In genomic region chr15:67381416-67382045, GRCh38 we compare ENCODE assay signal across 23 cellular contexts.
"Had no signal": no experiment of that assay in that cellular context is flagged by ENCODE, and none has a peak within 500 bp of the region (broad histone marks: within the 10 kb centered on the region; RNA-seq: fewer than 3 reads in every experiment).

No MANE protein-coding gene starts in this region.

- H3K36me3 ChIP-seq: ovary, right lobe of liver, sigmoid colon, stomach, thoracic aorta, thyroid gland, tibial nerve, upper lobe of right lung, uterus had no signal

- H3K27me3 ChIP-seq: ovary, right lobe of liver, sigmoid colon, stomach, thyroid gland, tibial nerve, upper lobe of right lung, uterus had no signal

- H3K4me3 ChIP-seq: ovary, psoas muscle, right lobe of liver, sigmoid colon, stomach, thoracic aorta, thyroid gland, tibial nerve, upper lobe of right lung, uterus had no signal

- DNase-seq: naive thymus-derived CD4-positive, alpha-beta T cell; natural killer cell; occipital lobe; ovary; posterior cingulate gyrus; psoas muscle; right cardiac atrium; right lobe of liver; sigmoid colon; small intestine; stimulated activated CD4-positive, alpha-beta T cell treated with anti-CD3 and anti-CD28 coated beads, Interleukin-15, amount 100 ng/mL, for 24 hours; stimulated activated CD4-positive, alpha-beta T cell treated with anti-CD3 and anti-CD28 coated beads, Interleukin-2, amount 100 ng/mL, for 24 hours; stimulated activated CD4-positive, alpha-beta T cell treated with anti-CD3 and anti-CD28 coated beads, Interleukin-2, amount 100 ng/mL, for 48 hours; stimulated activated CD4-positive, alpha-beta T cell treated with anti-CD3 and anti-CD28 coated beads, Interleukin-4, amount 100 ng/mL, for 24 hours; stimulated activated naive B cell treated with anti-CD40 and anti-IgM and Interleukin-4, amounts not matched to agents 10 μg/mL and 1 μg/mL and 100 μg/mL, for 72 hours; stimulated activated naive CD4-positive, alpha-beta T cell treated with Interleukin-2 at 50 U/mL for 16 hours; stomach; thyroid gland; upper lobe of right lung; uterus had no signal

- H3K9me3 ChIP-seq: ovary, psoas muscle, right lobe of liver, sigmoid colon, stomach, thoracic aorta, thyroid gland, tibial nerve, upper lobe of right lung, uterus had no signal

- H3K4me1 ChIP-seq: parathyroid adenoma, psoas muscle, right lobe of liver, sigmoid colon, stomach, thyroid gland, tibial nerve, upper lobe of right lung, uterus had no signal

- H2AFZ ChIP-seq: parathyroid adenoma had no signal

- FAIRE-seq: small intestine had no signal

- H3K9ac ChIP-seq: parathyroid adenoma had no signal

- H3K79me2 ChIP-seq: parathyroid adenoma had no signal

- H3K27ac ChIP-seq: ovary, parathyroid adenoma, psoas muscle, right lobe of liver, sigmoid colon, stomach, thoracic aorta, thyroid gland, tibial nerve, upper lobe of right lung, uterus had no signal
